ENCODE assay signal across 28 cellular contexts in genomic region chr6:75643173-75643572, GRCh38. TPM values are rescaled to one million over a fixed set of nuclear protein-coding genes. Genes with fewer than 3 reads are reported as not detected.
DNase-seq lines count a peak whose midpoint lies in the region; ATAC-seq, FAIRE-seq and TF ChIP-seq lines count a peak whose summit lies in the region.
"Had no signal": no experiment of that assay in that cellular context is flagged by ENCODE, and none has a peak within 500 bp of the region (broad histone marks: within the 10 kb centered on the region; RNA-seq: fewer than 3 reads in every experiment).

No MANE protein-coding gene starts in this region.

- H3K4me3 ChIP-seq in Caco-2 (ENCODE audit: low read depth, low read length) (no peak overlapping the region), HCT116 (replicated peaks in 1 of 2; ENCODE audit: low read depth in 1 of 2, low read length in 2 of 2) (no peak overlapping the region), small intestine (ENCODE audit: low read depth in 1 of 2, low read length in 2 of 2) (no peak overlapping the region), tibial nerve (no peak overlapping the region)
- H3K4me3 ChIP-seq: gastrocnemius medialis, left lung, right atrium auricular region had no signal

- no peak for ATAC-seq in HCT116
- ATAC-seq: gastrocnemius medialis; left lung; naive thymus-derived CD4-positive, alpha-beta T cell; PC-3; stimulated activated naive CD8-positive, alpha-beta T cell treated with anti-CD3 and anti-CD28 coated beads, Interleukin-15, Interleukin-2, amounts not matched to agents 100 U/mL and 50 U/mL, for 24 hours had no signal

- TF ChIP-seq EP300 in tibial nerve (IDR thresholded peaks at IDR 0.05), result no peak

- no peak overlapping the region for H2AFZ ChIP-seq in HCT116 (ENCODE audit: low read depth, low read length, poor library complexity, severe bottlenecking)

- no peaks in the 10 kb centered on the region for H4K20me1 ChIP-seq in HCT116 (ENCODE audit: insufficient read depth)

- no peaks in the 10 kb centered on the region for H3K9me3 ChIP-seq in Caco-2
- no peaks in the 10 kb centered on the region for H3K9me3 ChIP-seq in HCT116 (ENCODE audit: control insufficient read depth in 1 of 2, insufficient read depth in 1 of 2, low read depth in 1 of 2, low read length in 2 of 2)
- H3K9me3 ChIP-seq in small intestine (ENCODE audit: control insufficient read depth, low read depth), result no peaks in the 10 kb centered on the region
- H3K9me3 ChIP-seq in tibial nerve, result no peaks in the 10 kb centered on the region
- H3K9me3 ChIP-seq: gastrocnemius medialis, left lung, right atrium auricular region had no signal

- H3K4me1 Mint-ChIP-seq in Caco-2 (ENCODE audit: low read depth, unreplicated experiment), result peaks cover 13% of the 10 kb centered on the region
- H3K4me1 Mint-ChIP-seq in activated naive CD4-positive, alpha-beta T cell treated with anti-CD3 and anti-CD28 coated beads, Interleukin-2, amount 10 ng/mL, durations not matched to agents 7 days and 5 days, result no peaks in the 10 kb centered on the region
- H3K4me1 Mint-ChIP-seq: activated B cell treated with CpG ODN at 0.5 μM for 24 hours; activated naive CD8-positive, alpha-beta T cell treated with anti-CD3 and anti-CD28 coated beads, Interleukin-2, amount 10 ng/mL, durations not matched to agents 7 days and 5 days; B cell had no signal

- H3K36me3 ChIP-seq in Caco-2 (ENCODE audit: control insufficient read depth, insufficient read depth, low read length), result no peaks in the 10 kb centered on the region
- peaks cover 0 to 17% of the 10 kb centered on the region in 2 experiments; a peak in 2 of 4 replicates for H3K36me3 ChIP-seq in HCT116 (ENCODE audit: control insufficient read depth in 1 of 2, insufficient read depth in 2 of 2, low read length in 2 of 2)
- peaks cover 0 to 4% of the 10 kb centered on the region in 2 donors for H3K36me3 ChIP-seq in small intestine (ENCODE audit: control insufficient read depth in 2 of 2, insufficient read depth in 2 of 2, low read length in 2 of 2)
- H3K36me3 ChIP-seq in tibial nerve, result peaks cover 0 to 40% (median 0%) of the 10 kb centered on the region in 3 donors

- H3K27ac ChIP-seq in HCT116 (ENCODE audit: low read depth, low read length), result no peak overlapping the region
- H3K27ac ChIP-seq in small intestine (ENCODE audit: low read depth in 1 of 2, low read length in 1 of 2), result no peak overlapping the region
- H3K27ac ChIP-seq in tibial nerve, result no peak overlapping the region
- H3K27ac ChIP-seq: gastrocnemius medialis, KMS-11, left lung, right atrium auricular region had no signal

- WGBS in small intestine, 3 donors, result 94 to 100% (median 100%) methylated on average over 1 of the region's 1 CpG
- WGBS in tibial nerve, 2 donors, result 84 to 96% methylated on average over 1 of the region's 1 CpG

- peaks cover 13% of the 10 kb centered on the region for H3K79me2 ChIP-seq in HCT116 (ENCODE audit: insufficient read depth, low read length)

- no peaks in the 10 kb centered on the region for H3K9me3 Mint-ChIP-seq in Caco-2 (ENCODE audit: unreplicated experiment)
- no peaks in the 10 kb centered on the region for H3K9me3 Mint-ChIP-seq in activated naive CD4-positive, alpha-beta T cell treated with anti-CD3 and anti-CD28 coated beads, Interleukin-2, amount 10 ng/mL, durations not matched to agents 7 days and 5 days
- H3K9me3 Mint-ChIP-seq: activated B cell treated with CpG ODN at 0.5 μM for 24 hours; activated T-helper 2 cell treated with anti-CD3 and anti-CD28 coated beads, Interferon-gamma antibody, Interleukin-2, Interleukin-4, amounts not matched to agents 10 μg/mL and 5 μg/mL and 100 μg/mL, durations not matched to agents 14 hours and 24 hours and 36 hours; brain; naive thymus-derived CD4-positive, alpha-beta T cell had no signal

- H3K4me1 ChIP-seq in Caco-2 (peaks cover 5% of the 10 kb centered on the region; the same call in 1 of the 2 replicates), HCT116 (ENCODE audit: control insufficient read depth in 1 of 2, insufficient read depth in 2 of 2, low read length in 2 of 2) (no peaks in the 10 kb centered on the region), small intestine (ENCODE audit: control insufficient read depth in 2 of 2, insufficient read depth in 1 of 2, low read depth in 1 of 2, low read length in 1 of 2) (no peaks in the 10 kb centered on the region), tibial nerve (no peaks in the 10 kb centered on the region)
- H3K4me1 ChIP-seq: gastrocnemius medialis, left lung, right atrium auricular region had no signal

- TF ChIP-seq RAD21 in HCT116 (IDR thresholded peaks at IDR 0.05; ENCODE audit: low read depth), result no peak

- TF ChIP-seq CTCF in Caco-2 (IDR thresholded peaks at IDR 0.05; ENCODE audit: insufficient read depth in 1 of 2, low read depth in 1 of 2, low read length in 1 of 2, severe bottlenecking in 1 of 2, unreplicated experiment in 1 of 2) (no peak), HCT116 (IDR thresholded peaks at IDR 0.05 in 2 of 3, conservative IDR thresholded peaks at IDR 0.05 in 1 of 3; ENCODE audit: borderline replicate concordance in 1 of 3, insufficient read depth in 1 of 3, low read depth in 2 of 3, low read length in 2 of 3) (no peak), tibial nerve (IDR thresholded peaks at IDR 0.05) (no peak)

- intact Hi-C loops in Caco-2 (cut with micrococcal nuclease; ENCODE audit: unreplicated experiment), result no loop called here
- intact Hi-C loops in HCT116 (cut with micrococcal nuclease), result no loop called here

- RAD21 ChIA-PET in HCT116 (lab: Charles Lee; ENCODE audit: low non-redundant PET in 1 of 2, low total read pairs in 2 of 2, uncharacterized antibody in 2 of 2, unreplicated experiment in 2 of 2), result no interaction called here

- no peak for DNase-seq in Caco-2
- no peak for DNase-seq in HCT116 (ENCODE audit: low read depth, low spot score)
- peak; percentile 46 for DNase-seq in dedifferentiated amniotic fluid mesenchymal stem cell (ENCODE audit: extremely low spot score)
- DNase-seq in small intestine, result no peak
- no peak for DNase-seq in activated naive CD4-positive, alpha-beta T cell treated with anti-CD3 and anti-CD28 coated beads, Interleukin-2, amount 10 ng/mL, durations not matched to agents 7 days and 5 days
- no peak for DNase-seq in SHP77 (lab: John Stamatoyannopoulos, UW)
- DNase-seq in tibial nerve (ENCODE audit: low spot score in 2 of 2), result no peak
- DNase-seq: activated B cell treated with CpG ODN at 0.5 μM for 24 hours; activated CD4-positive, alpha-beta T cell treated with anti-CD3 and anti-CD28 coated beads, Interleukin-2, amount 50 U/mL, for 48 hours; activated CD8-positive, alpha-beta memory T cell treated with anti-CD3 and anti-CD28 coated beads, Interleukin-2, amount 50 U/mL, for 4 hours; activated naive CD8-positive, alpha-beta T cell treated with anti-CD3 and anti-CD28 coated beads, Interleukin-2, amount 10 ng/mL, durations not matched to agents 7 days and 5 days; effector CD4-positive, alpha-beta T cell; erythroblast; gastrocnemius medialis; hippocampal formation; left lung; naive thymus-derived CD4-positive, alpha-beta T cell; NCI-H1436 treated with DMSO at 0.1 percent for 48 hours; PC-3; Right ventricle myocardium superior; stimulated activated CD4-positive, alpha-beta T cell treated with anti-CD3 and anti-CD28 coated beads, Interleukin-4, amount 100 ng/mL, for 4 hours; stimulated activated naive CD8-positive, alpha-beta T cell treated with anti-CD3 and anti-CD28 coated beads, Interleukin-15, Interleukin-2, amounts not matched to agents 100 U/mL and 50 U/mL, for 24 hours; SW 1271 had no signal

- H3K27me3 Mint-ChIP-seq in Caco-2 (ENCODE audit: insufficient read depth, unreplicated experiment), result no peaks in the 10 kb centered on the region
- H3K27me3 Mint-ChIP-seq in activated naive CD4-positive, alpha-beta T cell treated with anti-CD3 and anti-CD28 coated beads, Interleukin-2, amount 10 ng/mL, durations not matched to agents 7 days and 5 days, result no peaks in the 10 kb centered on the region
- H3K27me3 Mint-ChIP-seq: activated B cell treated with CpG ODN at 0.5 μM for 24 hours; activated naive CD8-positive, alpha-beta T cell treated with anti-CD3 and anti-CD28 coated beads, Interleukin-2, amount 10 ng/mL, durations not matched to agents 7 days and 5 days; B cell; brain; naive thymus-derived CD4-positive, alpha-beta T cell had no signal

- H3K27me3 ChIP-seq in Caco-2 (replicated peaks; ENCODE audit: control insufficient read depth, insufficient read depth, low read length) (no peaks in the 10 kb centered on the region), HCT116 (ENCODE audit: insufficient read depth, low read length) (no peaks in the 10 kb centered on the region), small intestine (ENCODE audit: control insufficient read depth in 2 of 2, insufficient read depth in 2 of 2, low read length in 2 of 2) (no peaks in the 10 kb centered on the region), tibial nerve (no peaks in the 10 kb centered on the region)
- H3K27me3 ChIP-seq: gastrocnemius medialis, left lung, right atrium auricular region had no signal

- peak overlapping the region; percentile 13 for H3K27ac Mint-ChIP-seq in Caco-2 (ENCODE audit: unreplicated experiment)
- no peak overlapping the region for H3K27ac Mint-ChIP-seq in activated naive CD4-positive, alpha-beta T cell treated with anti-CD3 and anti-CD28 coated beads, Interleukin-2, amount 10 ng/mL, durations not matched to agents 7 days and 5 days
- H3K27ac Mint-ChIP-seq: activated B cell treated with CpG ODN at 0.5 μM for 24 hours; activated naive CD8-positive, alpha-beta T cell treated with anti-CD3 and anti-CD28 coated beads, Interleukin-2, amount 10 ng/mL, durations not matched to agents 7 days and 5 days; activated T-helper 2 cell treated with anti-CD3 and anti-CD28 coated beads, Interferon-gamma antibody, Interleukin-2, Interleukin-4, amounts not matched to agents 10 μg/mL and 5 μg/mL and 100 μg/mL, durations not matched to agents 14 hours and 24 hours and 36 hours; B cell had no signal

- POLR2A ChIA-PET in Caco-2 (lab: Charles Lee), result no interaction called here
- POLR2A ChIA-PET in HCT116 (lab: Charles Lee), result no interaction called here

- CTCF ChIA-PET in Caco-2 (lab: Charles Lee) (no interaction called here), HCT116 (lab: Charles Lee) (no interaction called here)
- CTCF ChIA-PET in activated naive CD4-positive, alpha-beta T cell treated with anti-CD3 and anti-CD28 coated beads, Interleukin-2, amount 10 ng/mL, durations not matched to agents 7 days and 5 days (lab: Charles Lee), result no interaction called here

- peak; percentile 80 for FAIRE-seq in small intestine (lab: Jason Lieb, UNC)

- peaks cover 34% of the 10 kb centered on the region for H3K36me3 Mint-ChIP-seq in Caco-2 (ENCODE audit: insufficient read depth, unreplicated experiment)
- peaks cover 38% of the 10 kb centered on the region for H3K36me3 Mint-ChIP-seq in activated naive CD4-positive, alpha-beta T cell treated with anti-CD3 and anti-CD28 coated beads, Interleukin-2, amount 10 ng/mL, durations not matched to agents 7 days and 5 days

- H3K9ac ChIP-seq in HCT116 (ENCODE audit: low read length), result no peak overlapping the region
- H3K9ac ChIP-seq: KMS-11 had no signal

- H3K4me2 ChIP-seq in HCT116 (ENCODE audit: low read length), result no peak overlapping the region
- H3K4me2 ChIP-seq: KMS-11 had no signal

- H3K4me3 Mint-ChIP-seq in Caco-2 (ENCODE audit: unreplicated experiment), result no peak overlapping the region
- no peak overlapping the region for H3K4me3 Mint-ChIP-seq in activated naive CD4-positive, alpha-beta T cell treated with anti-CD3 and anti-CD28 coated beads, Interleukin-2, amount 10 ng/mL, durations not matched to agents 7 days and 5 days
- H3K4me3 Mint-ChIP-seq: activated B cell treated with CpG ODN at 0.5 μM for 24 hours; activated naive CD8-positive, alpha-beta T cell treated with anti-CD3 and anti-CD28 coated beads, Interleukin-2, amount 10 ng/mL, durations not matched to agents 7 days and 5 days; B cell; brain; naive thymus-derived CD4-positive, alpha-beta T cell had no signal

- BruUV-seq in Caco-2 (replicated peaks; lab: Mats Ljungman, UMichigan) (TSS peak; percentile 5), HCT116 (replicated peaks; lab: Mats Ljungman, UMichigan) (TSS peak; percentile 12)

- H3K9me2 ChIP-seq in HCT116 (ENCODE audit: insufficient read depth), result no peaks in the 10 kb centered on the region

- no peak for TF ChIP-seq POLR2A in HCT116 (IDR thresholded peaks at IDR 0.05; ENCODE audit: borderline replicate concordance, extremely low read depth, insufficient read depth, insufficient read length)
- TF ChIP-seq POLR2A in tibial nerve (IDR thresholded peaks at IDR 0.05), result no peak

RNA-seq across cellular contexts. Expression of gene SENP6, which starts 41.5 kb away (rescaled TPM):
- total RNA-seq in Caco-2 (2022) (91.9 and 94.9 TPM in 2 replicates), HCT116 (2021; ENCODE audit: unreplicated experiment) (78.1 TPM), tibial nerve (100 to 1,000 TPM; 107 to 171 (median 142) TPM)
- polyA plus RNA-seq in HCT116 (2012), result 16.5 and 17.9 TPM in 2 replicates
- polyA plus RNA-seq in small intestine, result 10 to 100 TPM; 25.3 to 29.2 (median 25.7) TPM
